Comparison of ENCODE assay signal across 18 cellular contexts in the genomic region with DNA sequence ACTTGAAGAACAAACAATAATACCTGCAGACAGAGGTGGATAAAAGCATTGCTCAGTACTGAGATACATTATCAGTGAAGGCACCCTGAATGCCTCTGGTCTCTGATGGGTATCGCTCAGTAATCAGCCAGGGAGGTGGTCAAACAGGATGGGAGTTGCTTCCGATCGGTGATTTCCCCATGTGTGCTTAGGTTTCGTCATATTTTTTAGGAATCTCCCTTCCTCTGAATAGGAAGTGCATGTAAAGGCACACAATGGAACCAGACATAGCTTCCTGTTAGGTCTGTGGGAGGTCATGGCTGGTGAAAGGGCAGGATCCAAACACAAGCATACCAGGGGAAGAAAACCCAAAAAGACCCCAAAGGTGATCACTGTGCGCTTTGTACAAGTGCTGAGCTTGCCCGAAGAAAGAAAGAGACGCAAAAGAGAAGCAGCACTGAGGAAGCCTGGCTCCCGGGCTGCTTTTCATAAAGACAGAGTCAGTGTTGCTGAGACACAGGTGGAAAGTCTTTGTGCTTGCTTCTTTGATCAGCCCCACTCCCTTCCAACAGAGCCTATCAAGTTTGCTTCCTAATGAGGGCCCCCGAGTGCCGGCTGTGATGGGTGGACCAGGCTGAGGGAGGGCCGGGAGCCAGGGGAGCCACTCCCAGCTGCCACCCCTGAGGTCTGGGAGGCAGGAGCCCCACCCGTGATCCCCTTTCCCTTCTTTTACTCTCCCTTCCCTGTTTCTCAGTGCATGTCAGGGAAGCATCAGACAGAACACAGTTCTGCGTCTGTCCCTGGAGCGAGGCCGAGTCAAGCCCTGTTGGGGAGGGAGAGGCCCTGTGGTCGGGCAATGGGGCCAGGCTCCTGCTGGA.
DNase-seq lines count a peak whose midpoint lies in the region; ATAC-seq and TF ChIP-seq lines count a peak whose summit lies in the region.
"Had no signal": no experiment of that assay in that cellular context is flagged by ENCODE, and none has a peak within 500 bp of the region (broad histone marks: within the 10 kb centered on the region; RNA-seq: fewer than 3 reads in every experiment).

No MANE protein-coding gene starts in this region.

- no peak for ATAC-seq in activated T-cell treated with anti-CD3 and anti-CD28 coated beads, Interleukin-2, amount 50 U/mL, for 72 hours (replicated peaks in 1 of 2)
- ATAC-seq: CD8-positive, alpha-beta T cell had no signal

- TF ChIP-seq CTCF in choroid plexus epithelial cell (conservative IDR thresholded peaks at IDR 0.05; ENCODE audit: low read depth, low read length) = no peak

- no peaks in the 10 kb centered on the region for H3K27me3 Mint-ChIP-seq in activated T-cell treated with anti-CD3 and anti-CD28 coated beads, Interleukin-2, amount 50 U/mL, for 72 hours (ENCODE audit: low read depth)
- H3K27me3 Mint-ChIP-seq: activated T-cell treated with anti-CD3 and anti-CD28 coated beads, Interleukin-2, amount 50 U/mL, for 24 hours had no signal

- no peak overlapping the region for H3K27ac Mint-ChIP-seq in activated T-cell treated with anti-CD3 and anti-CD28 coated beads, Interleukin-2, amount 50 U/mL, for 72 hours
- H3K27ac Mint-ChIP-seq: activated T-cell treated with anti-CD3 and anti-CD28 coated beads, Interleukin-2, amount 50 U/mL, for 24 hours; CD8-positive, alpha-beta T cell; progenitor cell of endocrine pancreas had no signal

- no peak overlapping the region for H3K4me3 ChIP-seq in choroid plexus epithelial cell (ENCODE audit: low read depth, low read length)

- H3K9me3 Mint-ChIP-seq in activated T-cell treated with anti-CD3 and anti-CD28 coated beads, Interleukin-2, amount 50 U/mL, for 72 hours = no peaks in the 10 kb centered on the region
- H3K9me3 Mint-ChIP-seq: activated T-cell treated with anti-CD3 and anti-CD28 coated beads, Interleukin-2, amount 50 U/mL, for 24 hours; CD8-positive, alpha-beta T cell had no signal

- H3K4me3 Mint-ChIP-seq in activated T-cell treated with anti-CD3 and anti-CD28 coated beads, Interleukin-2, amount 50 U/mL, for 72 hours = no peak overlapping the region
- H3K4me3 Mint-ChIP-seq: activated T-cell treated with anti-CD3 and anti-CD28 coated beads, Interleukin-2, amount 50 U/mL, for 24 hours; CD8-positive, alpha-beta T cell had no signal

- no peaks in the 10 kb centered on the region for H3K4me1 Mint-ChIP-seq in activated T-cell treated with anti-CD3 and anti-CD28 coated beads, Interleukin-2, amount 50 U/mL, for 72 hours (ENCODE audit: low read depth)

- in situ Hi-C loops in KBM-7 (cut with MboI; ENCODE audit: low pct_unique_long_range_greater_than_20kb, low sequenced_read_pairs) = no loop called here

- DNase-seq in KBM-7 (peak; percentile 12), choroid plexus epithelial cell (ENCODE audit: low read depth) (peak; percentile 43), iris pigment epithelial cell (ENCODE audit: low read depth) (peak; percentile 52), retina (peak; percentile 48)
- no peak for DNase-seq in stimulated activated CD4-positive, alpha-beta T cell treated with anti-CD3 and anti-CD28 coated beads, Interleukin-2, amount 100 ng/mL, for 48 hours
- no peak for DNase-seq in stimulated activated CD4-positive, alpha-beta T cell treated with anti-CD3 and anti-CD28 coated beads, Interleukin-12 subunit alpha, Interleukin-12 subunit beta, amount 100 ng/mL, for 4 hours
- DNase-seq in stimulated activated CD4-positive, alpha-beta T cell treated with anti-CD3 and anti-CD28 coated beads, Interleukin-15, amount 100 ng/mL, for 24 hours = no peak
- no peak for DNase-seq in activated T-cell treated with anti-CD3 and anti-CD28 coated beads, Interleukin-2, amount 50 U/mL, for 72 hours
- DNase-seq: activated CD4-positive, alpha-beta T cell treated with anti-CD3 and anti-CD28 coated beads for 1 hour; activated T-cell treated with anti-CD3 and anti-CD28 coated beads, Interleukin-2, amount 50 U/mL, for 24 hours; brain microvascular endothelial cell; CD8-positive, alpha-beta T cell; kidney glomerular epithelial cell; NCI-H1694 treated with DMSO at 0.1 percent for 48 hours; NCI-H82; SK-N-SH; substantia nigra had no signal

- no peaks in the 10 kb centered on the region for H3K36me3 Mint-ChIP-seq in activated T-cell treated with anti-CD3 and anti-CD28 coated beads, Interleukin-2, amount 50 U/mL, for 72 hours (ENCODE audit: insufficient read depth in 2 of 2)
- H3K36me3 Mint-ChIP-seq: CD8-positive, alpha-beta T cell had no signal

Comparison
In these comparisons a context has a peak if more than half of its experiments do, and no peak if none do; other contexts are left out.
1. DNase-seq: peak in KBM-7 (single experiment), choroid plexus epithelial cell (single experiment), iris pigment epithelial cell (single experiment) and retina (single experiment); none in stimulated activated CD4-positive, alpha-beta T cell treated with anti-CD3 and anti-CD28 coated beads, Interleukin-2, amount 100 ng/mL, for 48 hours (0 of 2), stimulated activated CD4-positive, alpha-beta T cell treated with anti-CD3 and anti-CD28 coated beads, Interleukin-12 subunit alpha, Interleukin-12 subunit beta, amount 100 ng/mL, for 4 hours (single experiment), stimulated activated CD4-positive, alpha-beta T cell treated with anti-CD3 and anti-CD28 coated beads, Interleukin-15, amount 100 ng/mL, for 24 hours (single experiment) and activated T-cell treated with anti-CD3 and anti-CD28 coated beads, Interleukin-2, amount 50 U/mL, for 72 hours (0 of 2).